ENCODE assay signal across 14 cellular contexts in genomic region chr17:50781167-50781566, GRCh38. TPM values are rescaled to one million over a fixed set of nuclear protein-coding genes. Genes with fewer than 3 reads are reported as not detected.
DNase-seq lines count a peak whose midpoint lies in the region; ATAC-seq and TF ChIP-seq lines count a peak whose summit lies in the region.
"Had no signal": no experiment of that assay in that cellular context is flagged by ENCODE, and none has a peak within 500 bp of the region (broad histone marks: within the 10 kb centered on the region; RNA-seq: fewer than 3 reads in every experiment).

No MANE protein-coding gene starts in this region.

- H3K4me1 ChIP-seq in right cardiac atrium (ENCODE audit: control insufficient read depth, insufficient read depth, low read length) (peaks cover 2% of the 10 kb centered on the region), subcutaneous abdominal adipose tissue (ENCODE audit: control insufficient read depth in 5 of 5, insufficient read depth in 5 of 5, low read length in 5 of 5) (peaks cover 0 to 8% (median 4%) of the 10 kb centered on the region in 5 donors), spleen (peaks cover 0 to 24% (median 9%) of the 10 kb centered on the region in 6 donors)
- H3K4me1 ChIP-seq: uterus had no signal

- CTCF ChIA-PET in activated naive CD4-positive, alpha-beta T cell treated with anti-CD3 and anti-CD28 coated beads, Interleukin-2, amount 10 ng/mL, durations not matched to agents 7 days and 5 days (lab: Charles Lee) = interaction anchor here (6.0 to 6.8 kb wide), 2 partner anchors 62 to 175 kb away, joined by 39 to 54 read pairs; no protein-coding TSS in a partner anchor

- no peak overlapping the region for H3K27ac Mint-ChIP-seq in activated naive CD4-positive, alpha-beta T cell treated with anti-CD3 and anti-CD28 coated beads, Interleukin-2, amount 50 U/mL, for 24 hours
- H3K27ac Mint-ChIP-seq in activated naive CD4-positive, alpha-beta T cell treated with anti-CD3 and anti-CD28 coated beads, Interleukin-2, amount 10 ng/mL, durations not matched to agents 7 days and 5 days = no peak overlapping the region
- H3K27ac Mint-ChIP-seq in activated T-helper 2 cell treated with anti-CD3 and anti-CD28 coated beads, Interferon-gamma antibody, Interleukin-2, Interleukin-4, amounts not matched to agents 10 μg/mL and 5 μg/mL and 100 μg/mL, durations not matched to agents 14 hours and 24 hours and 36 hours = no peak overlapping the region

- H3K9me3 Mint-ChIP-seq in activated naive CD4-positive, alpha-beta T cell treated with anti-CD3 and anti-CD28 coated beads, Interleukin-2, amount 50 U/mL, for 24 hours = no peaks in the 10 kb centered on the region
- no peaks in the 10 kb centered on the region for H3K9me3 Mint-ChIP-seq in activated naive CD4-positive, alpha-beta T cell treated with anti-CD3 and anti-CD28 coated beads, Interleukin-2, amount 10 ng/mL, durations not matched to agents 7 days and 5 days
- no peaks in the 10 kb centered on the region for H3K9me3 Mint-ChIP-seq in activated T-helper 2 cell treated with anti-CD3 and anti-CD28 coated beads, Interferon-gamma antibody, Interleukin-2, Interleukin-4, amounts not matched to agents 10 μg/mL and 5 μg/mL and 100 μg/mL, durations not matched to agents 14 hours and 24 hours and 36 hours

- DNase-seq in activated naive CD4-positive, alpha-beta T cell treated with anti-CD3 and anti-CD28 coated beads, Interleukin-2, amount 10 ng/mL, durations not matched to agents 7 days and 5 days = no peak
- DNase-seq in activated T-helper 2 cell treated with anti-CD3 and anti-CD28 coated beads, Interferon-gamma antibody, Interleukin-2, Interleukin-4, amounts not matched to agents 10 μg/mL and 5 μg/mL and 100 μg/mL, durations not matched to agents 14 hours and 24 hours and 36 hours (ENCODE audit: low spot score) = no peak
- DNase-seq in right cardiac atrium (peak; percentile 30 to 77 (median 67)), islet precursor cell (no peak), spleen (no peak)
- DNase-seq: NCI-H1048, NCI-H345, uterus had no signal

- no peaks in the 10 kb centered on the region for H3K36me3 Mint-ChIP-seq in activated naive CD4-positive, alpha-beta T cell treated with anti-CD3 and anti-CD28 coated beads, Interleukin-2, amount 50 U/mL, for 24 hours
- H3K36me3 Mint-ChIP-seq in activated naive CD4-positive, alpha-beta T cell treated with anti-CD3 and anti-CD28 coated beads, Interleukin-2, amount 10 ng/mL, durations not matched to agents 7 days and 5 days = no peaks in the 10 kb centered on the region
- no peaks in the 10 kb centered on the region for H3K36me3 Mint-ChIP-seq in activated T-helper 2 cell treated with anti-CD3 and anti-CD28 coated beads, Interferon-gamma antibody, Interleukin-2, Interleukin-4, amounts not matched to agents 10 μg/mL and 5 μg/mL and 100 μg/mL, durations not matched to agents 14 hours and 24 hours and 36 hours (ENCODE audit: low read depth)

- H3K4me3 ChIP-seq in right cardiac atrium (ENCODE audit: low read length) = peak overlapping the region; percentile 9
- H3K4me3 ChIP-seq in subcutaneous abdominal adipose tissue (ENCODE audit: low read depth in 1 of 5, low read length in 5 of 5) = peak overlapping the region in 4 of 5 donors; percentile 15 to 40 (median 33)
- peak overlapping the region in 2 of 8 donors; percentile 21 to 54 for H3K4me3 ChIP-seq in spleen
- H3K4me3 ChIP-seq: lung had no signal

- H3K27ac ChIP-seq in right cardiac atrium (ENCODE audit: low read length) (no peak overlapping the region), subcutaneous abdominal adipose tissue (ENCODE audit: low read depth, low read length) (no peak overlapping the region), spleen (no peak overlapping the region)
- H3K27ac ChIP-seq: uterus had no signal

- peak overlapping the region; percentile 63 for H3K4me3 Mint-ChIP-seq in activated naive CD4-positive, alpha-beta T cell treated with anti-CD3 and anti-CD28 coated beads, Interleukin-2, amount 50 U/mL, for 24 hours
- H3K4me3 Mint-ChIP-seq in activated naive CD4-positive, alpha-beta T cell treated with anti-CD3 and anti-CD28 coated beads, Interleukin-2, amount 10 ng/mL, durations not matched to agents 7 days and 5 days = no peak overlapping the region
- H3K4me3 Mint-ChIP-seq in activated T-helper 2 cell treated with anti-CD3 and anti-CD28 coated beads, Interferon-gamma antibody, Interleukin-2, Interleukin-4, amounts not matched to agents 10 μg/mL and 5 μg/mL and 100 μg/mL, durations not matched to agents 14 hours and 24 hours and 36 hours (ENCODE audit: low read depth) = peak overlapping the region; percentile 2

- peak overlapping the region in 1 of 5 donors; percentile 17 for H3K9ac ChIP-seq in subcutaneous abdominal adipose tissue (ENCODE audit: low read length in 5 of 5)

- intact Hi-C loops in activated T-helper 2 cell treated with anti-CD3 and anti-CD28 coated beads, Interferon-gamma antibody, Interleukin-2, Interleukin-4, amounts not matched to agents 10 μg/mL and 5 μg/mL and 100 μg/mL, durations not matched to agents 14 hours and 24 hours and 36 hours (cut with micrococcal nuclease) = no loop called here
- intact Hi-C loops in right cardiac atrium (cut with DNase I) = loop anchor here in 2 of 4 donors (5.0 to 10.0 kb wide), 3 partner anchors 61 to 174 kb away; no protein-coding TSS in a partner anchor
- intact Hi-C loops in spleen (cut with DNase I; ENCODE audit: low total_unique reads) = no loop called here

- no peak for TF ChIP-seq POLR2A in spleen (IDR thresholded peaks at IDR 0.05)

- 32% methylated on average over 38 of the region's 38 CpGs for WGBS in right cardiac atrium
- 34 to 81% (median 50%) methylated on average over 33 to 38 of the region's 38 CpGs for WGBS in spleen, 5 donors

- peak; percentile 12 to 54 for ATAC-seq in right cardiac atrium
- no peak for ATAC-seq in HG03108 (IDR thresholded peaks at IDR 0.05; ENCODE audit: unreplicated experiment)
- ATAC-seq: Panc1 had no signal

- no peaks in the 10 kb centered on the region for H3K36me3 ChIP-seq in subcutaneous abdominal adipose tissue (ENCODE audit: control insufficient read depth in 5 of 5, insufficient read depth in 5 of 5, low read length in 5 of 5)
- no peaks in the 10 kb centered on the region for H3K36me3 ChIP-seq in spleen
- H3K36me3 ChIP-seq: uterus had no signal

- H3K4me1 Mint-ChIP-seq in activated naive CD4-positive, alpha-beta T cell treated with anti-CD3 and anti-CD28 coated beads, Interleukin-2, amount 50 U/mL, for 24 hours = peaks cover 34% of the 10 kb centered on the region
- H3K4me1 Mint-ChIP-seq in activated naive CD4-positive, alpha-beta T cell treated with anti-CD3 and anti-CD28 coated beads, Interleukin-2, amount 10 ng/mL, durations not matched to agents 7 days and 5 days = peaks cover 30% of the 10 kb centered on the region
- H3K4me1 Mint-ChIP-seq in activated T-helper 2 cell treated with anti-CD3 and anti-CD28 coated beads, Interferon-gamma antibody, Interleukin-2, Interleukin-4, amounts not matched to agents 10 μg/mL and 5 μg/mL and 100 μg/mL, durations not matched to agents 14 hours and 24 hours and 36 hours (ENCODE audit: low read depth) = peaks cover 19% of the 10 kb centered on the region

- H3K27me3 ChIP-seq in right cardiac atrium (ENCODE audit: control insufficient read depth, insufficient read depth) (no peaks in the 10 kb centered on the region), subcutaneous abdominal adipose tissue (ENCODE audit: control insufficient read depth in 5 of 5, insufficient read depth in 4 of 5, low read length in 5 of 5) (no peaks in the 10 kb centered on the region), spleen (replicated peaks in 1 of 7) (peaks cover 0 to 23% (median 0%) of the 10 kb centered on the region in 7 donors)
- H3K27me3 ChIP-seq: uterus had no signal

- no peaks in the 10 kb centered on the region for H3K27me3 Mint-ChIP-seq in activated naive CD4-positive, alpha-beta T cell treated with anti-CD3 and anti-CD28 coated beads, Interleukin-2, amount 50 U/mL, for 24 hours
- peaks cover 82% of the 10 kb centered on the region for H3K27me3 Mint-ChIP-seq in activated naive CD4-positive, alpha-beta T cell treated with anti-CD3 and anti-CD28 coated beads, Interleukin-2, amount 10 ng/mL, durations not matched to agents 7 days and 5 days
- peaks cover 62% of the 10 kb centered on the region for H3K27me3 Mint-ChIP-seq in activated T-helper 2 cell treated with anti-CD3 and anti-CD28 coated beads, Interferon-gamma antibody, Interleukin-2, Interleukin-4, amounts not matched to agents 10 μg/mL and 5 μg/mL and 100 μg/mL, durations not matched to agents 14 hours and 24 hours and 36 hours (ENCODE audit: low read depth)

- no peaks in the 10 kb centered on the region for H3K9me3 ChIP-seq in right cardiac atrium (ENCODE audit: control insufficient read depth, low read length)
- no peaks in the 10 kb centered on the region for H3K9me3 ChIP-seq in subcutaneous abdominal adipose tissue (ENCODE audit: control insufficient read depth in 5 of 5, low read length in 5 of 5)
- H3K9me3 ChIP-seq in spleen = no peaks in the 10 kb centered on the region
- H3K9me3 ChIP-seq: uterus had no signal

- TF ChIP-seq CTCF in spleen (IDR thresholded peaks at IDR 0.05 in 8 of 11, conservative IDR thresholded peaks at IDR 0.05 in 3 of 11) = no peak

RNA-seq across cellular contexts. Expression of gene ANKRD40CL, which starts 13.8 kb away (rescaled TPM):
- not detected in 2 replicates for total RNA-seq in activated T-helper 2 cell treated with anti-CD3 and anti-CD28 coated beads, Interferon-gamma antibody, Interleukin-2, Interleukin-4, amounts not matched to agents 10 μg/mL and 5 μg/mL and 100 μg/mL, durations not matched to agents 14 hours and 24 hours and 36 hours
- total RNA-seq in right cardiac atrium (not detected), spleen (not detected)
- polyA plus RNA-seq in right cardiac atrium (not detected), spleen (not detected)
- total RNA-seq: lung, pulmonary artery endothelial cell, uterus had no signal
- polyA plus RNA-seq: lung had no signal

RNA-seq across cellular contexts. Expression of gene WFIKKN2, which starts 54.2 kb away (rescaled TPM):
- not detected in 2 replicates for total RNA-seq in activated T-helper 2 cell treated with anti-CD3 and anti-CD28 coated beads, Interferon-gamma antibody, Interleukin-2, Interleukin-4, amounts not matched to agents 10 μg/mL and 5 μg/mL and 100 μg/mL, durations not matched to agents 14 hours and 24 hours and 36 hours
- total RNA-seq in right cardiac atrium (1 to 10 TPM in 2 of 4 donors, under 1 TPM in 2; 0.68 to 3.0 (median 1.4) TPM), spleen (under 1 TPM in 3 of 7 donors, not detected in 4; 0.13 to 0.51 (median 0.26) TPM)
- polyA plus RNA-seq in right cardiac atrium (1.1 TPM), spleen (under 1 TPM; 0.02 to 0.06 (median 0.02) TPM)
- total RNA-seq: pulmonary artery endothelial cell had no signal

Comparison
In these comparisons a context has a peak if more than half of its experiments do, and no peak if none do; other contexts are left out.
1. DNase-seq: peak in right cardiac atrium (3 of 3); none in activated naive CD4-positive, alpha-beta T cell treated with anti-CD3 and anti-CD28 coated beads, Interleukin-2, amount 10 ng/mL, durations not matched to agents 7 days and 5 days (single experiment), activated T-helper 2 cell treated with anti-CD3 and anti-CD28 coated beads, Interferon-gamma antibody, Interleukin-2, Interleukin-4, amounts not matched to agents 10 μg/mL and 5 μg/mL and 100 μg/mL, durations not matched to agents 14 hours and 24 hours and 36 hours (single experiment), islet precursor cell (single experiment) and spleen (single experiment).